In the genomic region with DNA sequence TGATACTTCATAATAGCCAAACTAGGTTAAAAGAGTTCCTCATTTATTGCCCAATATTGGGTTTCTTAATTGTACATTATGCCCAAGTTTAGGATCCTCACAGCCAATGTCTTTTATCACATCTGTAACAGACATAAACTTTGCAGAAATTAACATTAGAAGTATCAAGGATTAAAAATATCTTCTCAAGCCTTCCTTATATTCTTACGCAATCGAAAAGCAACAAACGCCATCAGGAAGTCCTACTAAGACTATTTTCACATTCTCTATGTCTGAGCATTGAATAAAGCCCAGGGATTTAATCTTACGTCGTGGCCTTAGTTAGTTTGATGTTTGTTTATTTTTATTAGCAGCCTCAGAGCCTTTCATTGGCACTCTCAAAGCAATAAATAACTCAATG, we compare ENCODE assay signal across 1 cellular context.
TF ChIP-seq lines count a peak whose summit lies in the region.

No MANE protein-coding gene starts in this region.

TF ChIP-seq in HEK293T, 16 proteins besides CTCF, POLR2A, EP300 and RAD21 (continued from another document):
- TF ChIP-seq PKNOX1 (IDR thresholded peaks at IDR 0.05) (0 out of 2 replicates have a peak, but pooled peaks have one; percentile 31), SUZ12 (IDR thresholded peaks at IDR 0.05) (no peak)
TF ChIP-seq in HEK293T: peak in this region for 1.
